9 cellular contexts compared by ENCODE assay signal in genomic region chr10:14742815-14743214, GRCh38. TPM values are rescaled to one million over a fixed set of nuclear protein-coding genes. Genes with fewer than 3 reads are reported as not detected.
A peak's percentile ranks its signal among the peaks of the same experiment; 100 is the strongest.
DNase-seq lines count a peak whose midpoint lies in the region; ATAC-seq, FAIRE-seq and TF ChIP-seq lines count a peak whose summit lies in the region.
"Had no signal": no experiment of that assay in that cellular context is flagged by ENCODE, and none has a peak within 500 bp of the region (broad histone marks: within the 10 kb centered on the region; RNA-seq: fewer than 3 reads in every experiment).

No MANE protein-coding gene starts in this region.

- no peak overlapping the region for H2BK15ac ChIP-seq in H9 (ENCODE audit: low read depth, low read length)

- 64% methylated on average over 3 of the region's 3 CpGs for WGBS in esophagus muscularis mucosa
- WGBS in H9 (ENCODE audit: extremely low coverage, insufficient read length, low lambda C conversion rate), result no CpG with 5 or more reads among the region's 3 CpGs

- no peak overlapping the region for H3K14ac ChIP-seq in H9 (ENCODE audit: insufficient read depth, low read length)

- no peak overlapping the region for H2BK20ac ChIP-seq in H9 (ENCODE audit: low read depth, low read length, poor library complexity, severe bottlenecking)

- intact Hi-C loops in esophagus muscularis mucosa (cut with DNase I), result no loop called here

- peaks cover 3 to 5% of the 10 kb centered on the region in 2 experiments; a peak in 2 of 5 replicates for H3K9me3 Mint-ChIP-seq in H9

- TF ChIP-seq CTCF in esophagus muscularis mucosa (IDR thresholded peaks at IDR 0.05) (no peak), H9 (conservative IDR thresholded peaks at IDR 0.05) (no peak)

- no peak overlapping the region for H3K4me2 ChIP-seq in H9 (ENCODE audit: insufficient read depth, insufficient read length, low read length)

- H3K4ac ChIP-seq in H9 (ENCODE audit: low read depth, low read length), result no peak overlapping the region

- no peak overlapping the region for H4K8ac ChIP-seq in H9 (replicated peaks; ENCODE audit: insufficient read length, low read depth, low read length)

- H3K23ac ChIP-seq in H9 (ENCODE audit: insufficient read length, low read depth, low read length), result no peak overlapping the region

- H3K56ac ChIP-seq in H9 (ENCODE audit: insufficient read length, low read depth, low read length), result no peak overlapping the region

- no peaks in the 10 kb centered on the region for H3K9me3 ChIP-seq in esophagus muscularis mucosa
- H3K9me3 ChIP-seq in SJCRH30 (replicated peaks), result no peaks in the 10 kb centered on the region
- H3K9me3 ChIP-seq in H9 (ENCODE audit: control insufficient read depth, low read depth, low read length), result no peaks in the 10 kb centered on the region

- no peak overlapping the region for H2BK120ac ChIP-seq in H9 (ENCODE audit: low read depth, low read length, poor library complexity, severe bottlenecking)

- no peak overlapping the region for H3K27ac Mint-ChIP-seq in H9

- no peak overlapping the region for H2AFZ ChIP-seq in H9 (ENCODE audit: low read length)

- DNase-seq in GM12892 (ENCODE audit: insufficient read length) (no peak), esophagus muscularis mucosa (ENCODE audit: extremely low spot score) (peak; percentile 7), SJCRH30 (no peak), H9 (no peak)
- DNase-seq in stimulated activated naive CD4-positive, alpha-beta T cell (lab: John Stamatoyannopoulos, UW), result no peak
- no peak for DNase-seq in stimulated activated CD4-positive, alpha-beta T cell treated with anti-CD3 and anti-CD28 coated beads, Interleukin-4, amount 100 ng/mL, for 1 hour

- no peak overlapping the region for H4K91ac ChIP-seq in H9 (ENCODE audit: insufficient read length, low read depth, low read length)

- H2AK5ac ChIP-seq in H9 (ENCODE audit: insufficient read length, low read length), result no peak overlapping the region

- H3K18ac ChIP-seq in H9 (ENCODE audit: insufficient read length, low read depth, low read length), result no peak overlapping the region

- H4K5ac ChIP-seq in H9 (ENCODE audit: insufficient read length, low read depth, low read length), result no peak overlapping the region

- H3K79me1 ChIP-seq in H9 (ENCODE audit: insufficient read depth, low read depth, low read length, poor library complexity, severe bottlenecking), result no peaks in the 10 kb centered on the region

- no peak overlapping the region for H2BK5ac ChIP-seq in H9 (ENCODE audit: insufficient read length, low read length)

- no peaks in the 10 kb centered on the region for H3K27me3 ChIP-seq in esophagus muscularis mucosa
- H3K27me3 ChIP-seq in SJCRH30, result no peaks in the 10 kb centered on the region
- no peaks in the 10 kb centered on the region for H3K27me3 ChIP-seq in H9 (ENCODE audit: insufficient read depth, low read length)

- H3T11ph ChIP-seq in H9 (ENCODE audit: low read length), result no peak overlapping the region

- H2BK12ac ChIP-seq in H9 (ENCODE audit: insufficient read length, low read depth, low read length), result no peak overlapping the region

- TF ChIP-seq EP300 in esophagus muscularis mucosa (IDR thresholded peaks at IDR 0.05), result no peak

- H3K4me1 Mint-ChIP-seq in H9, result no peaks in the 10 kb centered on the region

- H3K36me3 ChIP-seq in esophagus muscularis mucosa, result no peaks in the 10 kb centered on the region
- no peaks in the 10 kb centered on the region for H3K36me3 ChIP-seq in SJCRH30

- FAIRE-seq in GM12892 (lab: Jason Lieb, UNC), result peak; percentile 76
- FAIRE-seq: TTC549 had no signal

- H3K4me3 Mint-ChIP-seq in H9, result no peak overlapping the region

- ATAC-seq in GM21367 (IDR thresholded peaks at IDR 0.05; ENCODE audit: unreplicated experiment) (peak; percentile 85), HG03521 (IDR thresholded peaks at IDR 0.05; ENCODE audit: unreplicated experiment) (peak; percentile 69)

- H3K36me3 Mint-ChIP-seq in H9 (ENCODE audit: insufficient read depth in 1 of 3, low read depth in 3 of 3), result no peaks in the 10 kb centered on the region

- H3K4me3 ChIP-seq in esophagus muscularis mucosa, result no peak overlapping the region
- H3K4me3 ChIP-seq in SJCRH30, result no peak overlapping the region

- no peak overlapping the region for H3K9ac ChIP-seq in H9 (ENCODE audit: extremely low read depth, insufficient read length, low read length)

- H4K20me1 ChIP-seq in H9 (ENCODE audit: control insufficient read depth, insufficient read depth, insufficient read length), result no peaks in the 10 kb centered on the region

- H3K79me2 ChIP-seq in H9 (ENCODE audit: insufficient read depth, low read length), result no peaks in the 10 kb centered on the region

- no peak for TF ChIP-seq POLR2A in GM12892 (IDR thresholded peaks at IDR 0.05; ENCODE audit: low read depth, low read length)
- no peak for TF ChIP-seq POLR2A in esophagus muscularis mucosa (IDR thresholded peaks at IDR 0.05; ENCODE audit: low read depth)

- peaks cover 14 to 19% (median 16%) of the 10 kb centered on the region in 4 donors for H3K4me1 ChIP-seq in esophagus muscularis mucosa
- H3K4me1 ChIP-seq in SJCRH30, result no peaks in the 10 kb centered on the region
- H3K4me1 ChIP-seq in H9 (ENCODE audit: insufficient read depth, low read length), result no peaks in the 10 kb centered on the region

- H3K23me2 ChIP-seq in H9 (ENCODE audit: insufficient read length, low read depth, low read length, poor library complexity, severe bottlenecking), result no peaks in the 10 kb centered on the region

- no peaks in the 10 kb centered on the region for H3K27me3 Mint-ChIP-seq in H9 (ENCODE audit: low read depth)

- H3K27ac ChIP-seq in esophagus muscularis mucosa (replicated peaks in 1 of 4) (no peak overlapping the region), SJCRH30 (no peak overlapping the region), H9 (ENCODE audit: insufficient read length, low read depth, low read length) (no peak overlapping the region)

RNA-seq across cellular contexts. Expression of gene FAM107B, which starts 31.9 kb away (rescaled TPM):
- 70.3 TPM for polyA plus RNA-seq in GM12892 (2012; ENCODE audit: missing spikeins)
- total RNA-seq in esophagus muscularis mucosa (10 to 100 TPM in 2 of 4 donors, 1 to 10 TPM in 2; 7.5 to 14.1 (median 9.4) TPM), H9 (2021) (24.5 and 26.3 TPM in 2 replicates)
- total RNA-seq in SJCRH30 (2014; rRNA removed; shearing (Covaris generic)), result 17.7 and 21.7 TPM in 2 replicates
